ENCODE assay signal across 14 cellular contexts in the genomic region with DNA sequence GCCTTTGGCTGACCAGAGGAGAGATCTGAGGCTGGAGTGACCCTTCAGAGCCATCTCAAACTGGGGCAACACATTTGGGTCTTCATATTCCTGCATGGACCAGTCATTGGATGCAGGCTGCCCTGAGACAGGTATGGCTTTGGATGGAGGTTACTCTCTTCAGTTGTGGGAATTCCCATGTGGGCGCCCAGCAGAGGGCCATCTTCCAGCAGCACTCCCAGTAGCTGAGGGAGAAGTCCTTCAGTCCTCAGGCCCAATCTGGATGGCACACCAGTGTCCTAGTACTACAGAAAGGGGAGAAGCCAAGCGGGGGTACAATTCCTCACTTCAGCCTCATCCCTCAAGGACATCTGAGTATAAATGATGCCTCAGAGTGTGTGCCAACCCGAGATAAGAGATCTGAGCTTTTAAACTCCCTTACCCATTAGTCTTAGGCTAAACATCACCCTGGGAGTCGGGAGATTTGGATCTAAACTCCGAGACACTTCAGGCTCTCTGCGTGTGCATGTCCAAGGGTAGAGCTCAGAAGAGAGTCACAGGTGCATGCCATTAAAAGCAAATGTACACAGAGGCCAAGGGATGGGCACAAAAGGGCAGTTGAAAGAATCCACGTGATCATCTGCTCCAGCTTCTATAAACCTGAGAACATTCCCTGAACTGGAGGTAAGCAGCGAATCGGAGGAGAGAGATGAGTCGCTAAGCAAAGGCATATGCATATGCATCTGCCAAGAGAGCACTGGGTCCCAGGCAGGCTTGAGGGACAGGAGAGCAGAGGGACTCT.
A peak's percentile ranks its signal among the peaks of the same experiment; 100 is the strongest.
DNase-seq lines count a peak whose midpoint lies in the region; ATAC-seq and TF ChIP-seq lines count a peak whose summit lies in the region.
"Had no signal": no experiment of that assay in that cellular context is flagged by ENCODE, and none has a peak within 500 bp of the region (broad histone marks: within the 10 kb centered on the region; RNA-seq: fewer than 3 reads in every experiment).

No MANE protein-coding gene starts in this region.

- H3K36me3 Mint-ChIP-seq in WTC11: no peaks in the 10 kb centered on the region
- no peaks in the 10 kb centered on the region for H3K36me3 Mint-ChIP-seq in T-helper 2 cell treated with Interferon-gamma antibody and Interleukin-4, amounts not matched to agents 5 μg/mL and 100 μg/mL, for 36 hours (ENCODE audit: low read depth)

- DNase-seq in HCEC 1CT: peak; percentile 10
- peak; percentile 34 for DNase-seq in WTC11 (ENCODE audit: low spot score)
- no peak for DNase-seq in left lung
- no peak for DNase-seq in T-helper 2 cell treated with Interferon-gamma antibody and Interleukin-4, amounts not matched to agents 5 μg/mL and 100 μg/mL, for 36 hours (ENCODE audit: low spot score)
- no peak for DNase-seq in ecto neural progenitor cell (ENCODE audit: low spot score)
- no peak for DNase-seq in stimulated activated CD4-positive, alpha-beta T cell treated with anti-CD3 and anti-CD28 coated beads, Interleukin-4, amount 100 ng/mL, for 1 hour
- no peak for DNase-seq in tibial artery
- DNase-seq: activated B cell treated with CpG ODN at 0.5 μM for 24 hours, amniotic stem cell had no signal

- H3K27me3 ChIP-seq in left lung: no peaks in the 10 kb centered on the region
- no peaks in the 10 kb centered on the region for H3K27me3 ChIP-seq in tibial artery
- H3K27me3 ChIP-seq: BLaER1, SJSA1 had no signal

- no peak overlapping the region for H3K4me3 ChIP-seq in left lung
- H3K4me3 ChIP-seq in tibial artery: no peak overlapping the region
- H3K4me3 ChIP-seq: BLaER1, lung, SJSA1 had no signal

- H3K27me3 Mint-ChIP-seq in WTC11 (ENCODE audit: low read depth): no peaks in the 10 kb centered on the region; the same call in 1 of the 2 replicates
- H3K27me3 Mint-ChIP-seq in T-helper 2 cell treated with Interferon-gamma antibody and Interleukin-4, amounts not matched to agents 5 μg/mL and 100 μg/mL, for 36 hours (ENCODE audit: low read depth): no peaks in the 10 kb centered on the region
- H3K27me3 Mint-ChIP-seq: activated B cell treated with CpG ODN at 0.5 μM for 24 hours had no signal

- no peak overlapping the region for H3K27ac Mint-ChIP-seq in WTC11
- no peak overlapping the region for H3K27ac Mint-ChIP-seq in T-helper 2 cell treated with Interferon-gamma antibody and Interleukin-4, amounts not matched to agents 5 μg/mL and 100 μg/mL, for 36 hours
- H3K27ac Mint-ChIP-seq: activated B cell treated with CpG ODN at 0.5 μM for 24 hours had no signal

- H3K36me3 ChIP-seq in left lung (no peaks in the 10 kb centered on the region), tibial artery (no peaks in the 10 kb centered on the region)
- H3K36me3 ChIP-seq: BLaER1, SJSA1 had no signal

- peaks cover 0 to 2% of the 10 kb centered on the region in 2 donors for H3K4me1 ChIP-seq in left lung
- peaks cover 0 to under 1% (median 0%) of the 10 kb centered on the region in 4 donors for H3K4me1 ChIP-seq in tibial artery
- H3K4me1 ChIP-seq: SJSA1 had no signal

- CTCF ChIA-PET in WTC11 (lab: Charles Lee): interaction anchor here (1.0 kb wide), 1 partner anchor 111 kb away, joined by 4 read pairs; no protein-coding TSS in a partner anchor

- H3K9me3 ChIP-seq in left lung (no peaks in the 10 kb centered on the region), tibial artery (no peaks in the 10 kb centered on the region)
- H3K9me3 ChIP-seq: BLaER1, SJSA1 had no signal

- ATAC-seq in WTC11 (peak; percentile 76), left lung (peak; percentile 34)

- peaks cover 3% of the 10 kb centered on the region; the same call in 1 of the 2 replicates for H3K9me3 Mint-ChIP-seq in WTC11
- H3K9me3 Mint-ChIP-seq in T-helper 2 cell treated with Interferon-gamma antibody and Interleukin-4, amounts not matched to agents 5 μg/mL and 100 μg/mL, for 36 hours: no peaks in the 10 kb centered on the region
- H3K9me3 Mint-ChIP-seq: activated B cell treated with CpG ODN at 0.5 μM for 24 hours had no signal

- no peak overlapping the region for H3K27ac ChIP-seq in C4-2B
- no peak overlapping the region for H3K27ac ChIP-seq in left lung
- no peak overlapping the region for H3K27ac ChIP-seq in tibial artery
- H3K27ac ChIP-seq: BLaER1, KMS-11, SJSA1 had no signal

- H3K4me3 Mint-ChIP-seq in WTC11: no peak overlapping the region
- no peak overlapping the region for H3K4me3 Mint-ChIP-seq in T-helper 2 cell treated with Interferon-gamma antibody and Interleukin-4, amounts not matched to agents 5 μg/mL and 100 μg/mL, for 36 hours
- H3K4me3 Mint-ChIP-seq: activated B cell treated with CpG ODN at 0.5 μM for 24 hours had no signal

- H3K4me1 Mint-ChIP-seq in WTC11: peaks cover 45% of the 10 kb centered on the region
- H3K4me1 Mint-ChIP-seq in T-helper 2 cell treated with Interferon-gamma antibody and Interleukin-4, amounts not matched to agents 5 μg/mL and 100 μg/mL, for 36 hours (ENCODE audit: low read depth): peaks cover 19% of the 10 kb centered on the region

- intact Hi-C loops in left lung (cut with DNase I) (no loop called here), tibial artery (cut with DNase I; ENCODE audit: low total_unique reads) (no loop called here)

- TF ChIP-seq CTCF in C4-2B (conservative IDR thresholded peaks at IDR 0.05) (peak; percentile 15; the same call in 1 of the 2 replicates), WTC11 (IDR thresholded peaks at IDR 0.05) (no peak), left lung (IDR thresholded peaks at IDR 0.05) (no peak), tibial artery (IDR thresholded peaks at IDR 0.05) (no peak)

- POLR2A ChIA-PET in WTC11 (lab: Charles Lee): no interaction called here

TF ChIP-seq in WTC11, 78 proteins besides CTCF, POLR2A, EP300 and RAD21:
- no peak for TF ChIP-seq EMX1 (CRISPR knock-in tag; IDR thresholded peaks at IDR 0.05)
- no peak for TF ChIP-seq SMAD4 (CRISPR knock-in tag; IDR thresholded peaks at IDR 0.05)
- TF ChIP-seq FOXP1 (CRISPR knock-in tag; IDR thresholded peaks at IDR 0.05; ENCODE audit: borderline replicate concordance): no peak
- no peak for TF ChIP-seq ZNF416 (CRISPR knock-in tag; IDR thresholded peaks at IDR 0.05)
- peak; percentile 23; the same call in 1 of the 2 replicates for TF ChIP-seq ETV6 (CRISPR knock-in tag; IDR thresholded peaks at IDR 0.05)
- TF ChIP-seq IRF1 (CRISPR knock-in tag; IDR thresholded peaks at IDR 0.05): no peak

Comparison
In these comparisons a context has a peak if more than half of its experiments do, and no peak if none do; other contexts are left out.
1. DNase-seq: peak in HCEC 1CT (single experiment) and WTC11 (single experiment); none in left lung (0 of 2), T-helper 2 cell treated with Interferon-gamma antibody and Interleukin-4, amounts not matched to agents 5 μg/mL and 100 μg/mL, for 36 hours (single experiment), ecto neural progenitor cell (single experiment), stimulated activated CD4-positive, alpha-beta T cell treated with anti-CD3 and anti-CD28 coated beads, Interleukin-4, amount 100 ng/mL, for 1 hour (single experiment) and tibial artery (0 of 2).